In genomic region chr4:57318694-57319093, GRCh38 we compare ENCODE assay signal across 32 cellular contexts.
"Had no signal": no experiment of that assay in that cellular context is flagged by ENCODE, and none has a peak within 500 bp of the region (broad histone marks: within the 10 kb centered on the region; RNA-seq: fewer than 3 reads in every experiment).

No MANE protein-coding gene starts in this region.

- H3K4me3 Mint-ChIP-seq: activated naive CD8-positive, alpha-beta T cell; immature natural killer cell; memory B cell; naive thymus-derived CD4-positive, alpha-beta T cell had no signal

- DNase-seq: activated CD4-positive, alpha-beta T cell treated with anti-CD3 and anti-CD28 coated beads for 48 hours; activated CD4-positive, alpha-beta T cell treated with anti-CD3 and anti-CD28 coated beads, Interleukin-2, amount 50 U/mL, for 48 hours; activated CD8-positive, alpha-beta memory T cell treated with anti-CD3 and anti-CD28 coated beads for 24 hours; activated effector memory CD4-positive, alpha-beta T cell treated with Interleukin-2 at 50 U/mL for 16 hours; activated naive CD4-positive, alpha-beta T cell treated with Interleukin-2 at 50 U/mL for 16 hours; adrenal gland; aorta; body of pancreas; dorsolateral prefrontal cortex; effector memory CD4-positive, alpha-beta T cell; foreskin fibroblast; heart left ventricle; hypothalamus; immature natural killer cell; kidney; left colon; midbrain; naive thymus-derived CD4-positive, alpha-beta T cell; ovary; sigmoid colon; small intestine; stimulated activated CD4-positive, alpha-beta T cell treated with anti-CD3 and anti-CD28 coated beads, Interleukin-15, amount 100 ng/mL, for 24 hours; stimulated activated CD4-positive, alpha-beta T cell treated with anti-CD3 and anti-CD28 coated beads, Interleukin-2, amount 100 ng/mL, for 24 hours; stimulated activated naive CD4-positive, alpha-beta T cell treated with Interleukin-2 at 50 U/mL for 16 hours; T-helper 1 cell; WERI-Rb-1 had no signal

- H3K4me3 ChIP-seq: adrenal gland, body of pancreas, coronary artery, dorsolateral prefrontal cortex, heart left ventricle, ovary, prostate gland, sigmoid colon, tibial nerve had no signal

- H3K27me3 Mint-ChIP-seq: memory B cell had no signal

- H3K4me1 Mint-ChIP-seq: immature natural killer cell; memory B cell; naive thymus-derived CD4-positive, alpha-beta T cell had no signal

- H3K27ac Mint-ChIP-seq: activated naive CD8-positive, alpha-beta T cell; immature natural killer cell; memory B cell; naive thymus-derived CD4-positive, alpha-beta T cell had no signal

- H3K9me3 ChIP-seq: adrenal gland, body of pancreas, heart left ventricle, ovary, prostate gland, sigmoid colon, tibial nerve had no signal

- ATAC-seq: activated CD4-positive, CD25-positive, alpha-beta regulatory T cell treated with anti-CD3 and anti-CD28 coated beads, Interleukin-2, amount 50 U/mL, for 24 hours; body of pancreas; heart left ventricle; left colon; naive thymus-derived CD4-positive, alpha-beta T cell had no signal

- H3K4me1 ChIP-seq: adrenal gland, body of pancreas, heart left ventricle, prostate gland, sigmoid colon, tibial nerve had no signal

- H3K36me3 ChIP-seq: adrenal gland, heart left ventricle, ovary, prostate gland, sigmoid colon, tibial nerve, WERI-Rb-1 had no signal

- H3K27ac ChIP-seq: adrenal gland, body of pancreas, coronary artery, dorsolateral prefrontal cortex, heart left ventricle, ovary, prostate gland, sigmoid colon, tibial nerve, WERI-Rb-1 had no signal

- H3K9me3 Mint-ChIP-seq: memory B cell had no signal

- H3K36me3 Mint-ChIP-seq: activated naive CD8-positive, alpha-beta T cell; immature natural killer cell; memory B cell; naive thymus-derived CD4-positive, alpha-beta T cell had no signal

- H3K27me3 ChIP-seq: adrenal gland, body of pancreas, ovary, sigmoid colon, tibial nerve had no signal
